Comparison of ENCODE assay signal across 19 cellular contexts in genomic region chr6:106154326-106154725, GRCh38.
DNase-seq lines count a peak whose midpoint lies in the region; ATAC-seq and TF ChIP-seq lines count a peak whose summit lies in the region.
"Had no signal": no experiment of that assay in that cellular context is flagged by ENCODE, and none has a peak within 500 bp of the region (broad histone marks: within the 10 kb centered on the region; RNA-seq: fewer than 3 reads in every experiment).

No MANE protein-coding gene starts in this region.

- H4K5ac ChIP-seq in mesendoderm (ENCODE audit: low read length), result no peak overlapping the region

- H2BK120ac ChIP-seq in mesendoderm (ENCODE audit: low read depth, low read length), result no peak overlapping the region

- peaks cover 21% of the 10 kb centered on the region for H3K27me3 Mint-ChIP-seq in endodermal cell (ENCODE audit: insufficient read depth)
- H3K27me3 Mint-ChIP-seq in endothelial cell (ENCODE audit: unreplicated experiment), result peaks cover 2% of the 10 kb centered on the region
- H3K27me3 Mint-ChIP-seq: CD4-positive, alpha-beta memory T cell; IgD-negative memory B cell had no signal

- H3K36me3 ChIP-seq in BE2C (no peaks in the 10 kb centered on the region), HCT116 (ENCODE audit: control insufficient read depth in 1 of 2, insufficient read depth in 2 of 2, low read length in 2 of 2) (no peaks in the 10 kb centered on the region), endodermal cell (ENCODE audit: control insufficient read depth, insufficient read depth, low read length) (no peaks in the 10 kb centered on the region), mesendoderm (ENCODE audit: control insufficient read depth, insufficient read depth, low read length) (no peaks in the 10 kb centered on the region)
- H3K36me3 ChIP-seq: BLaER1 had no signal

- H3K79me1 ChIP-seq in mesendoderm (ENCODE audit: low read length), result no peaks in the 10 kb centered on the region

- H4K20me1 ChIP-seq in HCT116 (ENCODE audit: insufficient read depth), result no peaks in the 10 kb centered on the region
- H4K20me1 ChIP-seq: BLaER1 had no signal

- H3K4me2 ChIP-seq in HCT116 (ENCODE audit: low read length) (no peak overlapping the region), mesendoderm (ENCODE audit: low read length) (no peak overlapping the region)
- H3K4me2 ChIP-seq: A549, BLaER1 had no signal

- TF ChIP-seq CTCF in BE2C (IDR thresholded peaks at IDR 0.05; ENCODE audit: low read depth, low read length) (no peak), HCT116 (IDR thresholded peaks at IDR 0.05 in 2 of 3, conservative IDR thresholded peaks at IDR 0.05 in 1 of 3; ENCODE audit: borderline replicate concordance in 1 of 3, insufficient read depth in 1 of 3, low read depth in 2 of 3, low read length in 2 of 3) (no peak), endodermal cell (conservative IDR thresholded peaks at IDR 0.05) (no peak), endothelial cell (IDR thresholded peaks at IDR 0.05; ENCODE audit: unreplicated experiment) (no peak), foreskin keratinocyte (conservative IDR thresholded peaks at IDR 0.05) (no peak)

- H2AFZ ChIP-seq in HCT116 (ENCODE audit: low read depth, low read length, poor library complexity, severe bottlenecking), result no peak overlapping the region

- 93 to 94% methylated on average over 5 to 8 of the region's 8 CpGs for WGBS in endodermal cell (ENCODE audit: insufficient coverage in 1 of 2, insufficient read length in 1 of 2), 2 experiments
- WGBS in mesendoderm (ENCODE audit: extremely low coverage, insufficient coverage, low lambda C conversion rate), result no CpG with 5 or more reads among the region's 8 CpGs

- H3K4ac ChIP-seq in mesendoderm (ENCODE audit: low read depth, low read length), result no peak overlapping the region

- H3K4me1 Mint-ChIP-seq in endodermal cell (peaks cover 25% of the 10 kb centered on the region), endothelial cell (ENCODE audit: unreplicated experiment) (peaks cover 17% of the 10 kb centered on the region)

- no peak overlapping the region for H3K4me3 Mint-ChIP-seq in endodermal cell
- no peak overlapping the region for H3K4me3 Mint-ChIP-seq in endothelial cell (ENCODE audit: unreplicated experiment)
- H3K4me3 Mint-ChIP-seq: CD14-positive monocyte; CD4-positive, alpha-beta memory T cell; IgD-negative memory B cell had no signal

- no TSS peak for BruUV-seq in HCT116 (replicated peaks; lab: Mats Ljungman, UMichigan)

- H3K9ac ChIP-seq in HCT116 (ENCODE audit: low read length) (no peak overlapping the region), endodermal cell (ENCODE audit: extremely low read depth, low read length, poor library complexity, severe bottlenecking) (no peak overlapping the region), mesendoderm (ENCODE audit: low read length) (no peak overlapping the region)
- H3K9ac ChIP-seq: BLaER1 had no signal

- TF ChIP-seq POLR2A in HCT116 (IDR thresholded peaks at IDR 0.05; ENCODE audit: borderline replicate concordance, extremely low read depth, insufficient read depth, insufficient read length), result no peak

- POLR2A ChIA-PET in HCT116 (lab: Charles Lee), result no interaction called here

- peak; percentile 57 for ATAC-seq in HCT116
- no peak for ATAC-seq in GM18870 (IDR thresholded peaks at IDR 0.05; ENCODE audit: unreplicated experiment)
- no peak for ATAC-seq in foreskin keratinocyte
- ATAC-seq: A549, HepG2 had no signal

- intact Hi-C loops in HCT116 (cut with micrococcal nuclease), result no loop called here

- RAD21 ChIA-PET in HCT116 (lab: Charles Lee; ENCODE audit: low non-redundant PET in 1 of 2, low total read pairs in 2 of 2, uncharacterized antibody in 2 of 2, unreplicated experiment in 2 of 2), result no interaction called here

- H3K27me3 ChIP-seq in BE2C (no peaks in the 10 kb centered on the region), HCT116 (ENCODE audit: insufficient read depth, low read length) (no peaks in the 10 kb centered on the region), endodermal cell (ENCODE audit: control insufficient read depth, insufficient read depth, low read length, poor library complexity, severe bottlenecking) (peaks cover 23% of the 10 kb centered on the region), mesendoderm (ENCODE audit: insufficient read depth, low read length, poor library complexity) (no peaks in the 10 kb centered on the region), foreskin keratinocyte (no peaks in the 10 kb centered on the region)
- H3K27me3 ChIP-seq: BLaER1 had no signal

- H3K4me3 ChIP-seq in BE2C (ENCODE audit: low read depth, low read length) (no peak overlapping the region), HCT116 (replicated peaks in 1 of 2; ENCODE audit: low read depth in 1 of 2, low read length in 2 of 2) (no peak overlapping the region), endodermal cell (ENCODE audit: low read length) (no peak overlapping the region), mesendoderm (ENCODE audit: low read length) (no peak overlapping the region)
- H3K4me3 ChIP-seq: A549, BLaER1 had no signal

- H3K27ac Mint-ChIP-seq in endodermal cell (no peak overlapping the region), endothelial cell (ENCODE audit: unreplicated experiment) (no peak overlapping the region)
- H3K27ac Mint-ChIP-seq: CD4-positive, alpha-beta memory T cell had no signal

- DNase-seq in BE2C (peak; percentile 34), HCT116 (ENCODE audit: low read depth, low spot score) (no peak), endodermal cell (peak; percentile 77), mesendoderm (peak; percentile 62), DMS53 treated with DMSO at 0.1 percent for 48 hours (lab: John Stamatoyannopoulos, UW; ENCODE audit: unreplicated experiment) (no peak), endothelial cell (ENCODE audit: low spot score) (no peak), foreskin keratinocyte (no peak)
- DNase-seq: AML-193; CD4-positive, alpha-beta memory T cell; DMS153; DMS79 treated with DMSO at 0.1 percent for 48 hours; GF-D8 had no signal

- H3K27ac ChIP-seq in HCT116 (ENCODE audit: low read depth, low read length), result no peak overlapping the region
- no peak overlapping the region for H3K27ac ChIP-seq in endodermal cell (ENCODE audit: low read depth, low read length)
- H3K27ac ChIP-seq in mesendoderm (ENCODE audit: low read depth, low read length), result no peak overlapping the region
- no peak overlapping the region for H3K27ac ChIP-seq in foreskin keratinocyte
- H3K27ac ChIP-seq: 22Rv1, A549, BLaER1 had no signal

- no peak overlapping the region for H4K8ac ChIP-seq in mesendoderm (ENCODE audit: low read depth, low read length)

- no peaks in the 10 kb centered on the region for H3K9me3 Mint-ChIP-seq in endodermal cell
- H3K9me3 Mint-ChIP-seq in endothelial cell (ENCODE audit: unreplicated experiment), result no peaks in the 10 kb centered on the region
- H3K9me3 Mint-ChIP-seq: CD4-positive, alpha-beta memory T cell had no signal

- no peaks in the 10 kb centered on the region for H3K79me2 ChIP-seq in HCT116 (ENCODE audit: insufficient read depth, low read length)
- H3K79me2 ChIP-seq in mesendoderm (ENCODE audit: control insufficient read depth, insufficient read depth, low read length), result no peaks in the 10 kb centered on the region

- no peak overlapping the region for H2BK5ac ChIP-seq in mesendoderm (ENCODE audit: low read length)

- H2AK5ac ChIP-seq in mesendoderm (ENCODE audit: low read length), result no peak overlapping the region

- no peaks in the 10 kb centered on the region for H3K9me2 ChIP-seq in HCT116 (ENCODE audit: insufficient read depth)

- peak overlapping the region; percentile 40 for H3K56ac ChIP-seq in mesendoderm (ENCODE audit: low read length)

- no peaks in the 10 kb centered on the region for H3K36me3 Mint-ChIP-seq in endodermal cell (ENCODE audit: low read depth)
- no peaks in the 10 kb centered on the region for H3K36me3 Mint-ChIP-seq in endothelial cell (ENCODE audit: low read depth, unreplicated experiment)
- H3K36me3 Mint-ChIP-seq: CD14-positive monocyte; CD4-positive, alpha-beta memory T cell; IgD-negative memory B cell had no signal

- no peaks in the 10 kb centered on the region for H3K9me3 ChIP-seq in BE2C
- no peaks in the 10 kb centered on the region for H3K9me3 ChIP-seq in HCT116 (ENCODE audit: control insufficient read depth in 1 of 2, insufficient read depth in 1 of 2, low read depth in 1 of 2, low read length in 2 of 2)
- no peaks in the 10 kb centered on the region for H3K9me3 ChIP-seq in endodermal cell (ENCODE audit: control insufficient read depth, low read length)
- H3K9me3 ChIP-seq: A549, BLaER1 had no signal

- CTCF ChIA-PET in HCT116 (lab: Charles Lee), result no interaction called here

- no peak for TF ChIP-seq RAD21 in HCT116 (IDR thresholded peaks at IDR 0.05; ENCODE audit: low read depth)

- peaks cover 28% of the 10 kb centered on the region for H3K4me1 ChIP-seq in BE2C
- peaks cover 0 to 6% of the 10 kb centered on the region in 2 experiments; a peak in 2 of 4 replicates for H3K4me1 ChIP-seq in HCT116 (ENCODE audit: control insufficient read depth in 1 of 2, insufficient read depth in 2 of 2, low read length in 2 of 2)
- H3K4me1 ChIP-seq in endodermal cell (ENCODE audit: control insufficient read depth, insufficient read depth, low read length), result no peaks in the 10 kb centered on the region
- H3K4me1 ChIP-seq in mesendoderm (ENCODE audit: control insufficient read depth, low read depth, low read length), result peaks cover 9% of the 10 kb centered on the region
- peaks cover 8% of the 10 kb centered on the region for H3K4me1 ChIP-seq in foreskin keratinocyte
- H3K4me1 ChIP-seq: BLaER1 had no signal

- H3K23ac ChIP-seq in mesendoderm (ENCODE audit: low read length), result no peak overlapping the region

- no peak overlapping the region for H2BK15ac ChIP-seq in mesendoderm (replicated peaks; ENCODE audit: low read depth)

- peak overlapping the region; percentile 29 for H3K18ac ChIP-seq in mesendoderm (ENCODE audit: low read length)

TF ChIP-seq in HCT116, 20 proteins besides CTCF, POLR2A, EP300 and RAD21 (continues in another document):
- TF ChIP-seq MAX (IDR thresholded peaks at IDR 0.05) (no peak), CEBPB (IDR thresholded peaks at IDR 0.05; ENCODE audit: low read depth) (no peak), EZH2phosphoT487 (IDR thresholded peaks at IDR 0.05; ENCODE audit: borderline replicate concordance) (no peak), EGR1 (IDR thresholded peaks at IDR 0.05; ENCODE audit: low read depth) (no peak), JUND (IDR thresholded peaks at IDR 0.05) (no peak), CBX3 (IDR thresholded peaks at IDR 0.05; ENCODE audit: low read depth) (no peak)

Comparison
In these comparisons a context has a peak if more than half of its experiments do, and no peak if none do; other contexts are left out.
1. DNase-seq: peak in BE2C (single experiment), endodermal cell (single experiment) and mesendoderm (single experiment); none in HCT116 (single experiment), DMS53 treated with DMSO at 0.1 percent for 48 hours (single experiment), endothelial cell (single experiment) and foreskin keratinocyte (0 of 2).